In the genomic region with DNA sequence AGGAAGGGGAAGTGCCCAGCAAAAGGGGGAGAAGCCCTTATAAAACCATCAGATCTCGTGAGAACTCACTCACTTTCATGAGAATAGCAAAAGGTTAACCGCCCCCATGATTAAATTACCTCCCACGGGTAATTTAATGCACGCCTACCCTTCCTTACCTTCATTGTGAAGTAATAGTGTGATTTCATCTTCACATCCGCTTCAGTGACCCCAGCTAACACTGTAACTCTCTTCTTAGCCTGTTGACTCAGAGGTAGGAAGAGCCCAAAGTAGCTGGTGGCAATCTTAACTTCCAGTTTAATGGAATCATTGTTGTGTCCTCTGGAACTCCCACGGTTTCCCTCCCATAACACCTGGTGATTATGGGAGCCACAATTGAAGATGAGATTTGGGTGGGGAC, we compare ENCODE assay signal across 23 cellular contexts.
"Had no signal": no experiment of that assay in that cellular context is flagged by ENCODE, and none has a peak within 500 bp of the region (broad histone marks: within the 10 kb centered on the region; RNA-seq: fewer than 3 reads in every experiment).

No MANE protein-coding gene starts in this region.

- H3K27me3 Mint-ChIP-seq: naive thymus-derived CD4-positive, alpha-beta T cell had no signal

- H3K4me3 Mint-ChIP-seq: naive thymus-derived CD4-positive, alpha-beta T cell; nephron; stimulated activated effector memory CD8-positive, alpha-beta T cell treated with anti-CD3 and anti-CD28 coated beads, Interleukin-12 subunit alpha, Interleukin-12 subunit beta, amount 100 ng/mL, for 72 hours had no signal

- H3K4me3 ChIP-seq: esophagus muscularis mucosa, gastroesophageal sphincter, left lung, prostate gland, sigmoid colon, stomach, thyroid gland, vagina had no signal

- H3K4me1 Mint-ChIP-seq: naive thymus-derived CD4-positive, alpha-beta T cell; stimulated activated effector memory CD8-positive, alpha-beta T cell treated with anti-CD3 and anti-CD28 coated beads, Interleukin-12 subunit alpha, Interleukin-12 subunit beta, amount 100 ng/mL, for 72 hours had no signal

- H3K36me3 ChIP-seq: esophagus muscularis mucosa, gastroesophageal sphincter, left lung, prostate gland, sigmoid colon, stomach, thyroid gland, vagina had no signal

- H3K27ac ChIP-seq: esophagus muscularis mucosa, foreskin keratinocyte, gastroesophageal sphincter, left lung, prostate gland, sigmoid colon, stomach, thyroid gland, vagina had no signal

- H3K9me3 ChIP-seq: esophagus muscularis mucosa, prostate gland, sigmoid colon, thyroid gland, vagina had no signal

- H3K36me3 Mint-ChIP-seq: naive thymus-derived CD4-positive, alpha-beta T cell; stimulated activated effector memory CD8-positive, alpha-beta T cell treated with anti-CD3 and anti-CD28 coated beads, Interleukin-12 subunit alpha, Interleukin-12 subunit beta, amount 100 ng/mL, for 72 hours had no signal

- DNase-seq: effector CD8-positive, alpha-beta T cell; foreskin keratinocyte; kidney; left cardiac atrium; left lung; mesendoderm; midbrain; naive thymus-derived CD4-positive, alpha-beta T cell; nucleus accumbens; right cardiac atrium; sigmoid colon; stimulated activated CD4-positive, alpha-beta T cell treated with anti-CD3 and anti-CD28 coated beads, Interleukin-2, amount 100 ng/mL, for 24 hours; stimulated activated CD4-positive, alpha-beta T cell treated with anti-CD3 and anti-CD28 coated beads, Interleukin-4, amount 100 ng/mL, for 24 hours; stimulated activated naive CD4-positive, alpha-beta T cell treated with Interleukin-2 at 50 U/mL for 16 hours; stomach; thyroid gland; trophoblast cell had no signal

- H3K27me3 ChIP-seq: esophagus muscularis mucosa, foreskin keratinocyte, gastroesophageal sphincter, left lung, sigmoid colon, stomach, thyroid gland, vagina had no signal

- H3K27ac Mint-ChIP-seq: naive thymus-derived CD4-positive, alpha-beta T cell; nephron; stimulated activated effector memory CD8-positive, alpha-beta T cell treated with anti-CD3 and anti-CD28 coated beads, Interleukin-12 subunit alpha, Interleukin-12 subunit beta, amount 100 ng/mL, for 72 hours had no signal

- H3K4me1 ChIP-seq: foreskin keratinocyte, prostate gland had no signal

- ATAC-seq: foreskin keratinocyte; gastroesophageal sphincter; left cardiac atrium; left lung; naive thymus-derived CD4-positive, alpha-beta T cell; right cardiac atrium; stimulated activated effector memory CD8-positive, alpha-beta T cell treated with anti-CD3 and anti-CD28 coated beads, Interleukin-12 subunit alpha, Interleukin-12 subunit beta, amount 100 ng/mL, for 72 hours had no signal
